8 cellular contexts compared by ENCODE assay signal in the genomic region with DNA sequence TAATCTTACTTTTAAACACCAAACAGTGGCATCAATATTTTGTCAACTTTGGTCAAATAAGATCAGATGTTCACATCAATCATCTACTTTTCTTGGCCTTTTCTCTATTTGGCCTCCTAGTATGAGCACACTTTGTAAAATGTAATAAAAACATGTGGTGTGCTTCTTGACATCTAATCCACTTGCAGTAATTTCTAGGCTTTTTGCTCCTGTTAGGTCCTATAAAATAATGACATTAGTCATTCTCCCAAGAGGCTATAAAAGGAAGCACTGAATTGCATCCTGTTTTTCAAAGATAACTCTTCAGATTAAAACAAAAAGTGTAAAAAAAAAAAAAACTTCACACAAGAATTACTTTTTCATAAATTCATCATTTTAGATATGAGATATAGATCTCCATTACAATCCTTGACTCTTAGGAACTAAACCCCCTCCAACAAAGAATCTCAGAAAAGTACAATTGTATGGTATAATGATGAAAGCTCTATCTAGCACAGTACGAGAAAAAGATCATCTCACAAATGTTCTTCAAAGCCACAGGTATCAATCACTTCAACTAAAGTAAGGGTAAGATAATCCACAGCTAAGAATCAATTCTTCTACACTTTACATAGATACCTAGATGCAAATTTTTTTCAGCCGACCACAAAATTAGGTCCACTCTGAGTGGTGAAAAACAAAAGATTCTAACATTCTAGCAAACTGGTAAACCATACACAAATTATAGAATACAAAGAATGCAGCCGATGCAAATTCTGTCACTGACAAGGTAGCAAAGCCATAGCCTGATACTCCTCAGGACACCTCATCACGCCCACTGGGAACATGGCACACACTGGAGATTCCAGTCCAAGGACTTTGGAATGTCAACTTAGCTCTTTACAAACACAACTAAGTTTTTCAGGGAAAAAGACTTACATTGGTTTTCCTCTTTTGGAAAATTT. TPM values are rescaled to one million over a fixed set of nuclear protein-coding genes. Genes with fewer than 3 reads are reported as not detected.
DNase-seq lines count a peak whose midpoint lies in the region; ATAC-seq and TF ChIP-seq lines count a peak whose summit lies in the region.

No MANE protein-coding gene starts in this region.

- H3K36me3 Mint-ChIP-seq in IgD-negative memory B cell, result no peaks in the 10 kb centered on the region
- peaks cover 26% of the 10 kb centered on the region for H3K36me3 Mint-ChIP-seq in central memory CD8-positive, alpha-beta T cell (ENCODE audit: insufficient read depth)

- ATAC-seq in GM18505 (IDR thresholded peaks at IDR 0.05; ENCODE audit: unreplicated experiment) (no peak), GM21515 (IDR thresholded peaks at IDR 0.05; ENCODE audit: unreplicated experiment) (no peak), GM19035 (IDR thresholded peaks at IDR 0.05; ENCODE audit: unreplicated experiment) (no peak)
- ATAC-seq in central memory CD8-positive, alpha-beta T cell (replicated peaks; ENCODE audit: extremely low read depth, poor library complexity, severe bottlenecking), result no peak

- no peaks in the 10 kb centered on the region for H3K27me3 ChIP-seq in skeletal muscle tissue (ENCODE audit: control insufficient read depth in 3 of 3, insufficient read depth in 3 of 3, low read length in 3 of 3)

- no peak for DNase-seq in central memory CD8-positive, alpha-beta T cell (ENCODE audit: low spot score in 2 of 2)
- DNase-seq in OCI-M2 (lab: John Stamatoyannopoulos, UW; ENCODE audit: unreplicated experiment) (no peak), ureter (ENCODE audit: low spot score) (no peak)

- no peaks in the 10 kb centered on the region for H3K9me3 ChIP-seq in skeletal muscle tissue (ENCODE audit: control insufficient read depth in 3 of 3, low read length in 3 of 3)

- H3K4me1 ChIP-seq in skeletal muscle tissue (ENCODE audit: control insufficient read depth in 3 of 3, insufficient read depth in 3 of 3, low read length in 3 of 3), result peaks cover 13 to 19% (median 18%) of the 10 kb centered on the region in 3 donors

- no peaks in the 10 kb centered on the region for H3K27me3 Mint-ChIP-seq in IgD-negative memory B cell
- no peaks in the 10 kb centered on the region for H3K27me3 Mint-ChIP-seq in central memory CD8-positive, alpha-beta T cell

- peak overlapping the region; percentile 83 to 89 (median 88) for H3K4me3 ChIP-seq in skeletal muscle tissue (ENCODE audit: low read length in 3 of 3)

- peak overlapping the region; percentile 70 to 97 (median 70) for H3K27ac Mint-ChIP-seq in IgD-negative memory B cell
- peak overlapping the region; percentile 96 for H3K27ac Mint-ChIP-seq in central memory CD8-positive, alpha-beta T cell (ENCODE audit: low read depth)

- H3K27ac ChIP-seq in skeletal muscle tissue (ENCODE audit: low read depth, low read length), result peak overlapping the region; percentile 48

- no peaks in the 10 kb centered on the region for H3K36me3 ChIP-seq in skeletal muscle tissue (ENCODE audit: control insufficient read depth in 3 of 3, insufficient read depth in 3 of 3, low read length in 3 of 3)

- peak overlapping the region in 1 of 3 donors; percentile 73 for H3K9ac ChIP-seq in skeletal muscle tissue (ENCODE audit: low read depth in 1 of 3, low read length in 3 of 3)

- H3K4me3 Mint-ChIP-seq in IgD-negative memory B cell, result peak overlapping the region; percentile 89 to 100 (median 98)
- peak overlapping the region; percentile 100 for H3K4me3 Mint-ChIP-seq in central memory CD8-positive, alpha-beta T cell

- H3K4me1 Mint-ChIP-seq in IgD-negative memory B cell, result peaks cover 29 to 50% (median 41%) of the 10 kb centered on the region in 3 donors
- peaks cover 78% of the 10 kb centered on the region for H3K4me1 Mint-ChIP-seq in central memory CD8-positive, alpha-beta T cell

- H3K9me3 Mint-ChIP-seq in IgD-negative memory B cell, result no peaks in the 10 kb centered on the region
- no peaks in the 10 kb centered on the region for H3K9me3 Mint-ChIP-seq in central memory CD8-positive, alpha-beta T cell

- TF ChIP-seq POLR2A in GM18505 (IDR thresholded peaks at IDR 0.05; ENCODE audit: borderline replicate concordance, extremely low read depth, insufficient read depth, insufficient read length), result peak; percentile 73

RNA-seq across cellular contexts. Expression of gene BCL2, which starts 2.7 kb away (rescaled TPM):
- polyA plus RNA-seq in IgD-negative memory B cell, result 36.2 TPM
- 39.1 TPM for total RNA-seq in skeletal muscle tissue
- total RNA-seq in ureter, result 13.3 TPM

RNA-seq across cellular contexts. Expression of gene KDSR, which starts 50.1 kb away (rescaled TPM):
- 40.2 TPM for polyA plus RNA-seq in IgD-negative memory B cell
- total RNA-seq in skeletal muscle tissue (12.5 TPM), ureter (57.6 TPM)
